8 cellular contexts compared by ENCODE assay signal in genomic region chr6:4136354-4136831, GRCh38. TPM values are rescaled to one million over a fixed set of nuclear protein-coding genes. Genes with fewer than 3 reads are reported as not detected.
A peak's percentile ranks its signal among the peaks of the same experiment; 100 is the strongest.
DNase-seq lines count a peak whose midpoint lies in the region; TF ChIP-seq lines count a peak whose summit lies in the region.

No MANE protein-coding gene starts in this region.

- WGBS in esophagus, 2 donors, result 7 to 9% methylated on average over 1 of the region's 1 CpG
- 0 to 4% (median 3%) methylated on average over 1 of the region's 1 CpG for WGBS in ovary, 3 donors

- CTCF ChIA-PET in Caco-2 (lab: Charles Lee), result interaction anchor here (0.5 to 1.8 kb wide), 5 partner anchors 11 to 115 kb away, joined by 3 to 14 read pairs (median 6); a partner anchor contains a TSS

- intact Hi-C loops in Caco-2 (cut with micrococcal nuclease; ENCODE audit: unreplicated experiment), result no loop called here
- intact Hi-C loops in ovary (cut with DNase I), result loop anchor here in 3 of 4 donors (10.0 kb wide), 3 partner anchors 112 to 882 kb away; partner anchors contain the start of gene PSMG4 (in 1 of the 3)

- H3K4me3 ChIP-seq in Caco-2 (ENCODE audit: low read depth, low read length) (peak overlapping the region; percentile 67), Peyer's patch (peak overlapping the region; percentile 73 to 88 (median 77)), esophagus (ENCODE audit: low read depth in 1 of 2, low read length in 2 of 2) (peak overlapping the region; percentile 72 to 73), ovary (peak overlapping the region; percentile 73)

- TSS peak; percentile 92 for BruUV-seq in Caco-2 (replicated peaks; lab: Mats Ljungman, UMichigan)

- peak overlapping the region; percentile 86 to 94 (median 90) for H3K27ac ChIP-seq in Peyer's patch
- peak overlapping the region; percentile 80 to 83 for H3K27ac ChIP-seq in esophagus (ENCODE audit: low read depth in 2 of 2, low read length in 1 of 2)
- peak overlapping the region in 1 of 2 donors; percentile 81 for H3K27ac ChIP-seq in ovary

- no peaks in the 10 kb centered on the region for H3K9me3 ChIP-seq in Caco-2
- no peaks in the 10 kb centered on the region for H3K9me3 ChIP-seq in Peyer's patch
- H3K9me3 ChIP-seq in esophagus (ENCODE audit: control insufficient read depth in 2 of 2, insufficient read depth in 1 of 2, low read depth in 1 of 2, low read length in 1 of 2), result no peaks in the 10 kb centered on the region
- no peaks in the 10 kb centered on the region for H3K9me3 ChIP-seq in ovary

- H3K36me3 Mint-ChIP-seq in Caco-2 (ENCODE audit: insufficient read depth, unreplicated experiment), result no peaks in the 10 kb centered on the region

- POLR2A ChIA-PET in Caco-2 (lab: Charles Lee), result interaction anchor here (0.7 to 2.1 kb wide), 4 partner anchors 10 to 118 kb away, joined by 3 to 10 read pairs (median 6); a partner anchor contains a TSS

- DNase-seq in Caco-2, result no peak
- no peak for DNase-seq in Peyer's patch
- DNase-seq in ovary, result no peak
- DNase-seq in NCI-H748 (lab: John Stamatoyannopoulos, UW; ENCODE audit: unreplicated experiment), result no peak
- DNase-seq in NK-92 treated with Interleukin-12 subunit alpha and Interleukin-12 subunit beta, amount 100 ng/mL, for 24 hours (lab: John Stamatoyannopoulos, UW), result no peak
- DNase-seq in NCI-H1105 treated with DMSO at 0.1 percent for 48 hours (lab: John Stamatoyannopoulos, UW), result no peak
- DNase-seq in NCI-H526 (lab: John Stamatoyannopoulos, UW), result no peak

- TF ChIP-seq POLR2A in Peyer's patch (IDR thresholded peaks at IDR 0.05) (no peak), ovary (IDR thresholded peaks at IDR 0.05) (no peak)

- no peak for TF ChIP-seq EP300 in ovary (IDR thresholded peaks at IDR 0.05)

- peaks cover 1% of the 10 kb centered on the region; the same call in 1 of the 2 replicates for H3K36me3 ChIP-seq in Caco-2 (ENCODE audit: control insufficient read depth, insufficient read depth, low read length)
- H3K36me3 ChIP-seq in Peyer's patch, result peaks cover 0 to 14% (median 0%) of the 10 kb centered on the region in 3 donors
- no peaks in the 10 kb centered on the region for H3K36me3 ChIP-seq in esophagus (ENCODE audit: control insufficient read depth in 2 of 2, insufficient read depth in 2 of 2, low read length in 1 of 2)
- no peaks in the 10 kb centered on the region for H3K36me3 ChIP-seq in ovary

- no peak overlapping the region for H3K27ac Mint-ChIP-seq in Caco-2 (ENCODE audit: unreplicated experiment)

- H3K27me3 ChIP-seq in Caco-2 (replicated peaks; ENCODE audit: control insufficient read depth, insufficient read depth, low read length), result no peaks in the 10 kb centered on the region
- H3K27me3 ChIP-seq in Peyer's patch, result no peaks in the 10 kb centered on the region
- H3K27me3 ChIP-seq in esophagus (ENCODE audit: control insufficient read depth in 1 of 2, insufficient read depth in 2 of 2, low read length in 2 of 2), result no peaks in the 10 kb centered on the region
- H3K27me3 ChIP-seq in ovary, result no peaks in the 10 kb centered on the region

- no peaks in the 10 kb centered on the region for H3K9me3 Mint-ChIP-seq in Caco-2 (ENCODE audit: unreplicated experiment)

- H3K27me3 Mint-ChIP-seq in Caco-2 (ENCODE audit: insufficient read depth, unreplicated experiment), result peaks cover 3% of the 10 kb centered on the region

- H3K4me1 Mint-ChIP-seq in Caco-2 (ENCODE audit: low read depth, unreplicated experiment), result peaks cover 18% of the 10 kb centered on the region

- TF ChIP-seq CTCF in Caco-2 (IDR thresholded peaks at IDR 0.05; ENCODE audit: insufficient read depth in 1 of 2, low read depth in 1 of 2, low read length in 1 of 2, severe bottlenecking in 1 of 2, unreplicated experiment in 1 of 2) (no peak), Peyer's patch (IDR thresholded peaks at IDR 0.05) (no peak), ovary (IDR thresholded peaks at IDR 0.05) (no peak)

- peak overlapping the region; percentile 72 for H3K4me3 Mint-ChIP-seq in Caco-2 (ENCODE audit: unreplicated experiment)

- peaks cover 13% of the 10 kb centered on the region for H3K4me1 ChIP-seq in Caco-2
- H3K4me1 ChIP-seq in Peyer's patch, result peaks cover 0 to 17% (median 6%) of the 10 kb centered on the region in 4 donors
- peaks cover 0 to 2% of the 10 kb centered on the region in 2 donors for H3K4me1 ChIP-seq in esophagus (ENCODE audit: control insufficient read depth in 2 of 2, insufficient read depth in 2 of 2, low read length in 1 of 2)
- peaks cover 5% of the 10 kb centered on the region for H3K4me1 ChIP-seq in ovary (ENCODE audit: insufficient read depth)

RNA-seq across cellular contexts. Expression of gene ECI2, which starts 1.0 kb away (rescaled TPM):
- total RNA-seq in Caco-2 (2022) (21.1 and 24.6 TPM in 2 replicates), Peyer's patch (10 to 100 TPM; 23.9 to 87.9 (median 50.7) TPM), ovary (10 to 100 TPM; 52.0 to 80.0 (median 67.1) TPM)
- polyA plus RNA-seq in esophagus (10 to 100 TPM in 1 of 2 donors, 1 to 10 TPM in 1; 7.1 to 19.5 TPM), ovary (100 to 1,000 TPM in 1 of 2 donors, 10 to 100 TPM in 1; 59.1 to 141 TPM)

RNA-seq across cellular contexts. Expression of gene FAM217A, which starts 57.5 kb away (rescaled TPM):
- total RNA-seq in Caco-2 (2022) (not detected in 2 replicates), Peyer's patch (not detected), ovary (not detected)
- polyA plus RNA-seq in esophagus (not detected), ovary (not detected)
